ENCODE assay signal across 22 cellular contexts in genomic region chr6:62672989-62673388, GRCh38.
"Had no signal": no experiment of that assay in that cellular context is flagged by ENCODE, and none has a peak within 500 bp of the region (broad histone marks: within the 10 kb centered on the region; RNA-seq: fewer than 3 reads in every experiment).

No MANE protein-coding gene starts in this region.

- FAIRE-seq: endothelial cell of umbilical vein had no signal

- H3K27ac ChIP-seq: coronary artery, dorsolateral prefrontal cortex, esophagus muscularis mucosa, foreskin keratinocyte, gastrocnemius medialis, heart right ventricle, left lung, lower lobe of right lung had no signal

- H3K9me3 ChIP-seq: gastrocnemius medialis, lower lobe of right lung had no signal

- H3K4me1 ChIP-seq: esophagus muscularis mucosa, foreskin keratinocyte, gastrocnemius medialis, heart right ventricle, left lung, lower lobe of right lung had no signal

- ATAC-seq: foreskin keratinocyte, gastrocnemius medialis, heart right ventricle, left cardiac atrium, left lung, left ventricle myocardium superior, lower lobe of right lung, mucosa of descending colon had no signal

- H3K36me3 ChIP-seq: esophagus muscularis mucosa, gastrocnemius medialis, heart right ventricle, left lung, lower lobe of right lung had no signal

- H3K4me3 ChIP-seq: coronary artery, dorsolateral prefrontal cortex, esophagus muscularis mucosa, gastrocnemius medialis, heart right ventricle, left lung, lower lobe of right lung, mucosa of descending colon had no signal

- H3K27me3 ChIP-seq: dorsolateral prefrontal cortex, esophagus muscularis mucosa, foreskin keratinocyte, gastrocnemius medialis, heart right ventricle, left lung had no signal

- DNase-seq: dermis blood vessel endothelial cell; dorsolateral prefrontal cortex; effector CD4-positive, alpha-beta T cell; effector memory CD4-positive, alpha-beta T cell; foreskin keratinocyte; gastrocnemius medialis; glutamatergic neuron; head of caudate nucleus; heart right ventricle; hypothalamus; immature natural killer cell; islet precursor cell; left cardiac atrium; left lung; left ventricle myocardium superior; lower lobe of right lung; mesenchymal stem cell; mucosa of descending colon; naive B cell had no signal
